3 cellular contexts compared by ENCODE assay signal in genomic region chr1:231301990-231302389, GRCh38.
A peak's percentile ranks its signal among the peaks of the same experiment; 100 is the strongest.
TF ChIP-seq lines count a peak whose summit lies in the region.

No MANE protein-coding gene starts in this region.

TF ChIP-seq in liver, 16 proteins besides CTCF, POLR2A, EP300 and RAD21:
- no peak for TF ChIP-seq GABPA (IDR thresholded peaks at IDR 0.05 in 1 of 2, conservative IDR thresholded peaks at IDR 0.05 in 1 of 2)
- peak in 1 of 2 donors; percentile 50 for TF ChIP-seq RXRA (IDR thresholded peaks at IDR 0.05)
- no peak for TF ChIP-seq EGR1 (IDR thresholded peaks at IDR 0.05; ENCODE audit: low read depth in 2 of 2)
- no peak for TF ChIP-seq YY1 (IDR thresholded peaks at IDR 0.05)
- TF ChIP-seq SP1 (IDR thresholded peaks at IDR 0.05) = no peak
- TF ChIP-seq FOXA1 (IDR thresholded peaks at IDR 0.05) = no peak
- TF ChIP-seq HNF4A (conservative IDR thresholded peaks at IDR 0.05) = peak in 1 of 2 donors; percentile 7
- TF ChIP-seq REST (IDR thresholded peaks at IDR 0.05) = no peak
- no peak for TF ChIP-seq HNF4G (IDR thresholded peaks at IDR 0.05)
- no peak for TF ChIP-seq FOXA2 (IDR thresholded peaks at IDR 0.05)
- TF ChIP-seq JUND (IDR thresholded peaks at IDR 0.05) = no peak
- peak; percentile 23 for TF ChIP-seq MAX (IDR thresholded peaks at IDR 0.05)
- TF ChIP-seq NR2F2 (IDR thresholded peaks at IDR 0.05) = no peak
- TF ChIP-seq ZBTB33 (IDR thresholded peaks at IDR 0.05) = no peak
- no peak for TF ChIP-seq TAF1 (conservative IDR thresholded peaks at IDR 0.05)
- TF ChIP-seq ATF3 (IDR thresholded peaks at IDR 0.05) = no peak

TF ChIP-seq in HepG2, 621 proteins besides CTCF, POLR2A, EP300 and RAD21:
- TF ChIP-seq U2AF2 (IDR thresholded peaks at IDR 0.05; ENCODE audit: low read depth, low read length) (no peak), CBFB (CRISPR knock-in tag; IDR thresholded peaks at IDR 0.05) (no peak), ZNF773 (CRISPR knock-in tag; IDR thresholded peaks at IDR 0.05; ENCODE audit: borderline replicate concordance) (no peak), NONO (IDR thresholded peaks at IDR 0.05) (no peak), NONO (CRISPR knock-in tag; conservative IDR thresholded peaks at IDR 0.05) (no peak), ZNF713 (CRISPR knock-in tag; IDR thresholded peaks at IDR 0.05) (no peak), ELK4 (CRISPR knock-in tag; IDR thresholded peaks at IDR 0.05; ENCODE audit: borderline replicate concordance) (no peak), SRY (CRISPR knock-in tag; IDR thresholded peaks at IDR 0.05) (no peak), MAX (IDR thresholded peaks at IDR 0.05) (no peak), PCBP1 (IDR thresholded peaks at IDR 0.05; ENCODE audit: borderline replicate concordance, low read depth, low read length) (no peak), YEATS2 (CRISPR knock-in tag; IDR thresholded peaks at IDR 0.05; ENCODE audit: borderline replicate concordance) (no peak), ZNF282 (IDR thresholded peaks at IDR 0.05; ENCODE audit: partially characterized antibody) (no peak)
TF ChIP-seq in HepG2: peak in this region for 0.

TF ChIP-seq in HEK293, 187 proteins besides CTCF, POLR2A, EP300 and RAD21:
- TF ChIP-seq ZNF24 (tag by site-specific recombination; IDR thresholded peaks at IDR 0.05) = no peak
- TF ChIP-seq ZNF473 (tag by site-specific recombination; IDR thresholded peaks at IDR 0.05) = no peak
- TF ChIP-seq BCL6B (tag by site-specific recombination; IDR thresholded peaks at IDR 0.05) = no peak
- no peak for TF ChIP-seq REST (tag by site-specific recombination; IDR thresholded peaks at IDR 0.05)
- TF ChIP-seq ZNF600 (tag by site-specific recombination; IDR thresholded peaks at IDR 0.05) = no peak
- no peak for TF ChIP-seq ZNF157 (tag by site-specific recombination; IDR thresholded peaks at IDR 0.05)
- peak; percentile 49; the same call in 1 of the 2 replicates for TF ChIP-seq BCL11B (tag by site-specific recombination; IDR thresholded peaks at IDR 0.05; ENCODE audit: low read depth)
- TF ChIP-seq TSHZ1 (tag by site-specific recombination; IDR thresholded peaks at IDR 0.05; ENCODE audit: borderline replicate concordance) = no peak
